In genomic region chr17:80032614-80033171, GRCh38 we compare ENCODE assay signal across 1 cellular context.
TF ChIP-seq lines count a peak whose summit lies in the region.

No MANE protein-coding gene starts in this region.

TF ChIP-seq in K562, 482 proteins besides CTCF, POLR2A, EP300 and RAD21:
- TF ChIP-seq CTBP1 (IDR thresholded peaks at IDR 0.05; ENCODE audit: borderline replicate concordance) (no peak), PML (IDR thresholded peaks at IDR 0.05; ENCODE audit: low read length) (no peak), ZNF408 (CRISPR knock-in tag; IDR thresholded peaks at IDR 0.05; ENCODE audit: low read depth) (no peak), RFX1 (IDR thresholded peaks at IDR 0.05) (peak; percentile 24; the same call in 1 of the 2 replicates)
